Comparison of ENCODE assay signal across 8 cellular contexts in genomic region chr14:103920981-103921854, GRCh38. TPM values are rescaled to one million over a fixed set of nuclear protein-coding genes. Genes with fewer than 3 reads are reported as not detected.
DNase-seq lines count a peak whose midpoint lies in the region; ATAC-seq and TF ChIP-seq lines count a peak whose summit lies in the region.

No MANE protein-coding gene starts in this region.

- TF ChIP-seq POLR2A in lower leg skin (IDR thresholded peaks at IDR 0.05) = peak in 1 of 2 donors; percentile 9

- POLR2A ChIA-PET in CD4-positive, alpha-beta memory T cell (lab: Charles Lee; ENCODE audit: partially characterized antibody) = interaction anchor here (0.8 to 1.0 kb wide), 2 partner anchors 360 to 536 kb away, joined by 3 read pairs; partner anchors contain the start of gene MARK3

- 1% methylated on average over 40 to 57 of the region's 58 CpGs for WGBS in lower leg skin, 2 donors

- intact Hi-C loops in CD4-positive, alpha-beta memory T cell (cut with micrococcal nuclease) = loop anchor here (1.0 to 5.0 kb wide), 4 partner anchors 49 to 359 kb away; partner anchors contain the start of genes BAG5, COA8, KLC1 and PPP1R13B
- intact Hi-C loops in dorsolateral prefrontal cortex (cut with DNase I) = loop anchor here in 1 of 2 donors (5.0 to 10.0 kb wide), 2 partner anchors 74 to 356 kb away; partner anchors contain the start of genes BAG5, COA8 and PPP1R13B
- intact Hi-C loops in lower leg skin (cut with DNase I; ENCODE audit: low total_unique reads) = no loop called here

- H3K27me3 Mint-ChIP-seq in CD4-positive, alpha-beta memory T cell = peaks cover 0 to 2% of the 10 kb centered on the region in 2 donors

- H3K4me3 Mint-ChIP-seq in CD4-positive, alpha-beta memory T cell = peak overlapping the region; percentile 87 to 95 (median 90)

- H3K9me3 Mint-ChIP-seq in CD4-positive, alpha-beta memory T cell = no peaks in the 10 kb centered on the region

- TF ChIP-seq CTCF in dorsolateral prefrontal cortex (IDR thresholded peaks at IDR 0.05 in 54 of 56, conservative IDR thresholded peaks at IDR 0.05 in 2 of 56; ENCODE audit: low read depth in 1 of 56, partially characterized antibody in 56 of 56) (peak; percentile 96 to 100 (median 100)), lower leg skin (IDR thresholded peaks at IDR 0.05) (peak in 2 of 3 donors; percentile 54 to 65)

- ATAC-seq in GM19397 (IDR thresholded peaks at IDR 0.05; ENCODE audit: unreplicated experiment) (peak; percentile 93), HG03565 (IDR thresholded peaks at IDR 0.05; ENCODE audit: unreplicated experiment) (peak; percentile 92)

- H3K4me1 Mint-ChIP-seq in CD4-positive, alpha-beta memory T cell = peaks cover 7 to 32% (median 9%) of the 10 kb centered on the region in 4 donors

- H3K27ac Mint-ChIP-seq in CD4-positive, alpha-beta memory T cell = peak overlapping the region; percentile 76 to 94 (median 84)

- H3K9me3 ChIP-seq in CD4-positive, alpha-beta memory T cell (ENCODE audit: control insufficient read depth in 1 of 2, low read length in 2 of 2) = no peaks in the 10 kb centered on the region

- peaks cover 21% of the 10 kb centered on the region for H3K4me1 ChIP-seq in CD4-positive, alpha-beta memory T cell (ENCODE audit: insufficient read depth, low read length)

- H3K4me3 ChIP-seq in CD4-positive, alpha-beta memory T cell (ENCODE audit: low read length in 2 of 2) = peak overlapping the region; percentile 87 to 96
- H3K4me3 ChIP-seq in dorsolateral prefrontal cortex (peak overlapping the region; percentile 72 to 100 (median 96)), lower leg skin (ENCODE audit: low read depth, poor library complexity, severe bottlenecking) (peak overlapping the region; percentile 87)

- H3K27ac ChIP-seq in CD4-positive, alpha-beta memory T cell (ENCODE audit: low read depth, low read length) = peak overlapping the region; percentile 83
- H3K27ac ChIP-seq in dorsolateral prefrontal cortex = peak overlapping the region in 54 of 59 donors; percentile 31 to 94 (median 76)

- H3K27me3 ChIP-seq in CD4-positive, alpha-beta memory T cell (ENCODE audit: insufficient read depth, low read length) = no peaks in the 10 kb centered on the region
- peaks cover 0 to 4% (median 0%) of the 10 kb centered on the region in 45 donors for H3K27me3 ChIP-seq in dorsolateral prefrontal cortex

- H3K36me3 ChIP-seq in CD4-positive, alpha-beta memory T cell (ENCODE audit: insufficient read depth, low read length) = no peaks in the 10 kb centered on the region

- CTCF ChIA-PET in CD4-positive, alpha-beta memory T cell (lab: Charles Lee; ENCODE audit: partially characterized antibody) = interaction anchor here (0.6 to 3.8 kb wide), 9 partner anchors 9 to 786 kb away, joined by 3 to 17 read pairs (median 5); no protein-coding TSS in a partner anchor

- H3K36me3 Mint-ChIP-seq in CD4-positive, alpha-beta memory T cell = peaks cover 0 to 12% of the 10 kb centered on the region in 2 donors

- peak; percentile 92 to 96 (median 94) for DNase-seq in CD4-positive, alpha-beta memory T cell
- DNase-seq in NCI-H748 treated with DMSO at 0.1 percent for 48 hours (lab: John Stamatoyannopoulos, UW) (peak; percentile 93), dorsolateral prefrontal cortex (peak; percentile 86 to 96 (median 90)), lower leg skin (ENCODE audit: low spot score in 2 of 2) (peak; percentile 85 to 98)
- peak; percentile 92 to 94 for DNase-seq in activated CD4-positive, alpha-beta T cell treated with anti-CD3 and anti-CD28 coated beads, Interleukin-2, amount 50 U/mL, for 48 hours
- DNase-seq in stimulated activated CD4-positive, alpha-beta T cell treated with anti-CD3 and anti-CD28 coated beads, Interleukin-4, amount 100 ng/mL, for 4 hours = peak; percentile 93 to 95

RNA-seq across cellular contexts. Expression of gene TDRD9, which starts 7.0 kb away (rescaled TPM):
- total RNA-seq in CD4-positive, alpha-beta memory T cell = under 1 TPM; 0.28 to 0.29 TPM
- polyA plus RNA-seq in CD4-positive, alpha-beta memory T cell = 1 to 10 TPM in 1 of 2 donors, under 1 TPM in 1; 0.89 to 1.2 TPM
- 10 to 100 TPM in 60 of 120 experiments, 1 to 10 TPM in 60; 1.9 to 23.1 (median 10.0) TPM for total RNA-seq in dorsolateral prefrontal cortex
- under 1 TPM; 0.15 to 0.49 (median 0.16) TPM for total RNA-seq in lower leg skin

RNA-seq across cellular contexts. Expression of gene RD3L, which starts 21.1 kb away (rescaled TPM):
- not detected for total RNA-seq in CD4-positive, alpha-beta memory T cell
- not detected for polyA plus RNA-seq in CD4-positive, alpha-beta memory T cell
- total RNA-seq in dorsolateral prefrontal cortex (not detected), lower leg skin (not detected)

Comparison
In these comparisons a context has a peak if more than half of its experiments do, and no peak if none do; other contexts are left out.
1. Peak in every context shown above with its lines: DNase-seq, ATAC-seq, H3K4me3 ChIP-seq and H3K27ac ChIP-seq.